9 cellular contexts compared by ENCODE assay signal in genomic region chr10:30027057-30028005, GRCh38. TPM values are rescaled to one million over a fixed set of nuclear protein-coding genes. Genes with fewer than 3 reads are reported as not detected.
A peak's percentile ranks its signal among the peaks of the same experiment; 100 is the strongest.
DNase-seq lines count a peak whose midpoint lies in the region; ATAC-seq and TF ChIP-seq lines count a peak whose summit lies in the region.
"Had no signal": no experiment of that assay in that cellular context is flagged by ENCODE, and none has a peak within 500 bp of the region (broad histone marks: within the 10 kb centered on the region; RNA-seq: fewer than 3 reads in every experiment).

No MANE protein-coding gene starts in this region.

- DNase-seq in Kasumi-1 (lab: John Stamatoyannopoulos, UW) (peak; percentile 100), psoas muscle (peak; percentile 48 to 69), retina (no peak), NCI-H524 (lab: John Stamatoyannopoulos, UW) (no peak)
- DNase-seq in activated CD4-positive, alpha-beta T cell treated with anti-CD3 and anti-CD28 coated beads, Interleukin-2, amount 50 U/mL, for 4 hours: peak; percentile 79 to 80
- peak; percentile 87 to 95 (median 88) for DNase-seq in effector memory CD8-positive, alpha-beta T cell

- H3K27ac Mint-ChIP-seq in effector memory CD8-positive, alpha-beta T cell: peak overlapping the region; percentile 77 to 86

- H3K36me3 ChIP-seq in psoas muscle (ENCODE audit: insufficient read depth in 1 of 2, low read depth in 1 of 2): no peaks in the 10 kb centered on the region
- H3K36me3 ChIP-seq: tibial nerve had no signal

- peak overlapping the region; percentile 64 to 79 for H3K4me3 Mint-ChIP-seq in effector memory CD8-positive, alpha-beta T cell

- H3K36me3 Mint-ChIP-seq in effector memory CD8-positive, alpha-beta T cell (ENCODE audit: insufficient read depth): peaks cover 9% of the 10 kb centered on the region

- peak overlapping the region; percentile 23 for H3K27ac ChIP-seq in psoas muscle

- WGBS in psoas muscle, 3 donors: 64 to 73% (median 68%) methylated on average over 42 of the region's 42 CpGs

- peaks cover 29 to 38% of the 10 kb centered on the region in 2 donors for H3K4me1 Mint-ChIP-seq in effector memory CD8-positive, alpha-beta T cell (ENCODE audit: low read depth in 2 of 2)

- peak; percentile 11 for TF ChIP-seq CTCF in psoas muscle (IDR thresholded peaks at IDR 0.05)

- H3K9me3 ChIP-seq in psoas muscle: no peaks in the 10 kb centered on the region
- H3K9me3 ChIP-seq: tibial nerve had no signal

- no peaks in the 10 kb centered on the region for H3K9me3 Mint-ChIP-seq in effector memory CD8-positive, alpha-beta T cell

- ATAC-seq in GM21529 (IDR thresholded peaks at IDR 0.05; ENCODE audit: unreplicated experiment): peak; percentile 93
- peak; percentile 92 for ATAC-seq in effector memory CD8-positive, alpha-beta T cell (replicated peaks)
- ATAC-seq in psoas muscle: peak; percentile 33 to 52 (median 39)

- H3K27me3 ChIP-seq in psoas muscle (ENCODE audit: insufficient read depth in 3 of 3, low read length in 2 of 3): no peaks in the 10 kb centered on the region
- H3K27me3 ChIP-seq: tibial nerve had no signal

- H3K27me3 Mint-ChIP-seq in effector memory CD8-positive, alpha-beta T cell: peaks cover 23 to 31% of the 10 kb centered on the region in 2 donors

- peak overlapping the region; percentile 15; the same call in 1 of the 2 replicates for H3K4me3 ChIP-seq in GM08714 (ENCODE audit: low read length)
- no peak overlapping the region for H3K4me3 ChIP-seq in psoas muscle
- H3K4me3 ChIP-seq: tibial nerve had no signal

- peaks cover 8% of the 10 kb centered on the region for H3K4me1 ChIP-seq in psoas muscle

- intact Hi-C loops in psoas muscle (cut with DNase I): no loop called here

RNA-seq across cellular contexts. Expression of gene JCAD, which starts 32.1 kb away (rescaled TPM):
- 10 to 100 TPM; 10.9 to 22.5 (median 14.7) TPM for total RNA-seq in psoas muscle
- polyA plus RNA-seq in psoas muscle: 1 to 10 TPM; 4.3 to 4.9 (median 4.7) TPM

Comparison
In these comparisons a context has a peak if more than half of its experiments do, and no peak if none do; other contexts are left out.
1. ATAC-seq: peak in every context shown above with its lines; median percentile 93 in GM21529; 92 in effector memory CD8-positive, alpha-beta T cell; 39 in psoas muscle.
2. DNase-seq: peak in Kasumi-1 (2 of 2), activated CD4-positive, alpha-beta T cell treated with anti-CD3 and anti-CD28 coated beads, Interleukin-2, amount 50 U/mL, for 4 hours (2 of 2), effector memory CD8-positive, alpha-beta T cell (3 of 3) and psoas muscle (2 of 2); none in retina (single experiment) and NCI-H524 (0 of 2).